ENCODE assay signal across 8 cellular contexts in genomic region chr14:22558221-22558913, GRCh38. TPM values are rescaled to one million over a fixed set of nuclear protein-coding genes. Genes with fewer than 3 reads are reported as not detected.
A peak's percentile ranks its signal among the peaks of the same experiment; 100 is the strongest.
DNase-seq lines count a peak whose midpoint lies in the region; ATAC-seq, FAIRE-seq and TF ChIP-seq lines count a peak whose summit lies in the region.

No MANE protein-coding gene starts in this region.

- no peak overlapping the region for H3K4me3 ChIP-seq in H7 (ENCODE audit: insufficient read depth, low read depth, low read length)
- H3K4me3 ChIP-seq in dorsolateral prefrontal cortex: no peak overlapping the region

- no peak overlapping the region for H3K27ac ChIP-seq in dorsolateral prefrontal cortex

- peak in 1 of 56 donors; percentile 7 for TF ChIP-seq CTCF in dorsolateral prefrontal cortex (IDR thresholded peaks at IDR 0.05 in 54 of 56, conservative IDR thresholded peaks at IDR 0.05 in 2 of 56; ENCODE audit: low read depth in 1 of 56, partially characterized antibody in 56 of 56)

- H3K27me3 ChIP-seq in H7 (ENCODE audit: control insufficient read depth, insufficient read depth, low read length): no peaks in the 10 kb centered on the region
- no peaks in the 10 kb centered on the region for H3K27me3 ChIP-seq in dorsolateral prefrontal cortex

- intact Hi-C loops in dorsolateral prefrontal cortex (cut with DNase I): loop anchor here (5.0 to 10.0 kb wide), 5 partner anchors 171 to 496 kb away; partner anchors contain the start of gene CDH24 (in 1 of the 2)

- no peak for ATAC-seq in HG03378 (IDR thresholded peaks at IDR 0.05; ENCODE audit: unreplicated experiment)

- DNase-seq in H7: peak; percentile 57
- DNase-seq in activated CD4-positive, alpha-beta T cell treated with anti-CD3 and anti-CD28 coated beads, Interleukin-2, amount 50 U/mL, for 4 hours: peak; percentile 57 to 59
- peak; percentile 10 to 22 for DNase-seq in erythroblast (lab: John Stamatoyannopoulos, UW)
- peak; percentile 77 for DNase-seq in stimulated activated CD4-positive, alpha-beta T cell treated with anti-CD3 and anti-CD28 coated beads, Interleukin-1b, Interleukin-23, amount 100 ng/mL, for 48 hours
- no peak for DNase-seq in DMS153 treated with DMSO at 0.1 percent for 48 hours (lab: John Stamatoyannopoulos, UW; ENCODE audit: unreplicated experiment)
- DNase-seq in dorsolateral prefrontal cortex: no peak
- DNase-seq in HTR-8/SVneo (ENCODE audit: insufficient read length, low spot score): no peak

- H3K36me3 ChIP-seq in H7 (replicated peaks; ENCODE audit: control insufficient read depth, insufficient read depth, low read length): no peaks in the 10 kb centered on the region

- TF ChIP-seq POLR2A in erythroblast (IDR thresholded peaks at IDR 0.05; ENCODE audit: low read length): no peak

- no peak for FAIRE-seq in HTR-8/SVneo (lab: Jason Lieb, UNC)

RNA-seq across cellular contexts. Expression of gene DAD1, which starts 30.7 kb away (rescaled TPM):
- 218 and 306 TPM in 2 replicates for total RNA-seq in H7 (2014; rRNA removed; shearing (Covaris generic))
- 100 to 1,000 TPM in 92 of 120 experiments, 10 to 100 TPM in 28; 71.6 to 171 (median 110) TPM for total RNA-seq in dorsolateral prefrontal cortex

RNA-seq across cellular contexts. Expression of gene ABHD4, which starts 39.7 kb away (rescaled TPM):
- total RNA-seq in H7 (2014; rRNA removed; shearing (Covaris generic)): 28.4 and 29.6 TPM in 2 replicates
- 10 to 100 TPM in 119 of 120 experiments, 1 to 10 TPM in 1; 9.7 to 36.9 (median 19.7) TPM for total RNA-seq in dorsolateral prefrontal cortex

Comparison
In these comparisons a context has a peak if more than half of its experiments do, and no peak if none do; other contexts are left out.
1. DNase-seq: peak in H7 (single experiment), activated CD4-positive, alpha-beta T cell treated with anti-CD3 and anti-CD28 coated beads, Interleukin-2, amount 50 U/mL, for 4 hours (2 of 2), erythroblast (2 of 2) and stimulated activated CD4-positive, alpha-beta T cell treated with anti-CD3 and anti-CD28 coated beads, Interleukin-1b, Interleukin-23, amount 100 ng/mL, for 48 hours (single experiment); none in DMS153 treated with DMSO at 0.1 percent for 48 hours (single experiment), dorsolateral prefrontal cortex (0 of 10) and HTR-8/SVneo (single experiment).